ENCODE assay signal across 1 cellular context in genomic region chr5:149298163-149298562, GRCh38.
TF ChIP-seq lines count a peak whose summit lies in the region.

No MANE protein-coding gene starts in this region.

TF ChIP-seq in endothelial cell of umbilical vein, 7 proteins besides CTCF, POLR2A, EP300 and RAD21:
- TF ChIP-seq FOS (IDR thresholded peaks at IDR 0.05; ENCODE audit: borderline replicate concordance, insufficient read depth, low read length) (no peak), EZH2 (IDR thresholded peaks at IDR 0.05; ENCODE audit: borderline replicate concordance, low read depth, low read length, severe bottlenecking) (no peak), POLR2AphosphoS5 (IDR thresholded peaks at IDR 0.05; ENCODE audit: insufficient read depth, low read depth, low read length) (no peak), GATA2 (IDR thresholded peaks at IDR 0.05; ENCODE audit: insufficient read depth, insufficient read length, low read depth, low read length) (no peak), MYC (IDR thresholded peaks at IDR 0.05; ENCODE audit: low read depth, low read length) (no peak), MAX (IDR thresholded peaks at IDR 0.05; ENCODE audit: insufficient read depth, insufficient read length) (no peak), JUN (IDR thresholded peaks at IDR 0.05; ENCODE audit: borderline replicate concordance, insufficient read depth, insufficient read length, low read depth) (no peak)
